1 cellular context compared by ENCODE assay signal in genomic region chr12:44589697-44590096, GRCh38.
TF ChIP-seq lines count a peak whose summit lies in the region.

No MANE protein-coding gene starts in this region.

TF ChIP-seq in GM23338, 12 proteins besides CTCF, POLR2A, EP300 and RAD21 (continued from another document):
- TF ChIP-seq REST (IDR thresholded peaks at IDR 0.05; ENCODE audit: unreplicated experiment) (no peak), POLR2AphosphoS5 (IDR thresholded peaks at IDR 0.05; ENCODE audit: low read depth) (no peak)
TF ChIP-seq in GM23338: peak in this region for 0.
